8 cellular contexts compared by ENCODE assay signal in the genomic region with DNA sequence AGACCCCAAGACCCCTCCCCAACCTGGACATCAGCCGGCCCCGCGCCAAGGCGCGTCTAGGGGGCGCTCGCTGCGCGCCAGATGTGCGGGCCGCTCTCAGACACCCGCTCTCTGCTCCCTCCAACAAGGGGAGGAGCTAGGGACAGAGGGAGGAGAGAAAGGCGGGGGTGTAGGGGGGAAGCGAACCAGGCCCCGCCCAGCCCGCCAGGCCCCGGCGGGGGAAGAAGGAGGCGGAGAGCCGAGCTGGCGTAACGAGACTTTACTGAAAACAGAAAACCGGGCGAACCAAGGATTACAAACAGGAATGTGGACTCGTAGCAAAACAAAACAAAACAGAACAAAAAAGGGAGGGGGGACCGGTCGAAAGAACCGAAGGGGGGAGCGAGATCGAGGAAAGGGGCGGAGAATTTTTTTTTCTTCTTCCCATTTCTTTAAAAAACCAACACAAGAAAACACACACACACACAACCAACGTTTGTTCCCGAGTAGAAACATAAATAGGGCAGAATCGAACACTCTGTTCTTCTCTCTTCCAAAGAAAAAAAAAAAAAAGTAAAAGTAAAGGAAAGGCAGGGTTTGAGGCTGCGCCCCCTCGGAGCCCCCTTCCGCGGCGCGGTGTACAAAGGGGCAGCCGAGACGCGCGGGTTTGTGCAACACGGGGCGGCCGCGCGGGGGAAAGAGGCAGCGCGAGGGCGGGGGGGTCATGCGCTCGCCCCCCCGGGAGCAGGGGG. TPM values are rescaled to one million over a fixed set of nuclear protein-coding genes. Genes with fewer than 3 reads are reported as not detected.
DNase-seq lines count a peak whose midpoint lies in the region; ATAC-seq and TF ChIP-seq lines count a peak whose summit lies in the region.

No MANE protein-coding gene starts in this region.

- H3K36me3 Mint-ChIP-seq in activated naive CD4-positive, alpha-beta T cell treated with anti-CD3 and anti-CD28 coated beads, Interleukin-2, amount 50 U/mL, for 24 hours = peaks cover 4% of the 10 kb centered on the region

- DNase-seq in AG10803 (ENCODE audit: low read depth) (peak; percentile 94), NCI-H1048 (lab: John Stamatoyannopoulos, UW) (peak; percentile 87), SK-N-MC (ENCODE audit: low read depth, low spot score) (peak; percentile 70), globus pallidus (ENCODE audit: low spot score) (peak; percentile 98), nucleus accumbens (lab: John Stamatoyannopoulos, UW) (peak; percentile 56 to 95 (median 88)), suprapubic skin (ENCODE audit: low spot score in 2 of 2) (peak; percentile 93 to 94)

- no peaks in the 10 kb centered on the region for H3K9me3 Mint-ChIP-seq in activated naive CD4-positive, alpha-beta T cell treated with anti-CD3 and anti-CD28 coated beads, Interleukin-2, amount 50 U/mL, for 24 hours

- ATAC-seq in GM19467 (IDR thresholded peaks at IDR 0.05; ENCODE audit: unreplicated experiment) = peak; percentile 21

- no peaks in the 10 kb centered on the region for H3K9me3 ChIP-seq in SK-N-MC (ENCODE audit: low read depth, low read length)
- H3K9me3 ChIP-seq in suprapubic skin = no peaks in the 10 kb centered on the region

- peaks cover 59% of the 10 kb centered on the region for H3K4me1 ChIP-seq in suprapubic skin

- no peaks in the 10 kb centered on the region for H3K27me3 Mint-ChIP-seq in activated naive CD4-positive, alpha-beta T cell treated with anti-CD3 and anti-CD28 coated beads, Interleukin-2, amount 50 U/mL, for 24 hours

- H3K36me3 ChIP-seq in SK-N-MC (ENCODE audit: insufficient read depth, low read length) (peaks cover 11% of the 10 kb centered on the region), suprapubic skin (peaks cover 12% of the 10 kb centered on the region)

- peak overlapping the region; percentile 94 for H3K9ac ChIP-seq in SK-N-MC (ENCODE audit: insufficient read length)

- peak overlapping the region; percentile 99 for H3K4me3 ChIP-seq in AG10803 (ENCODE audit: low read length)
- H3K4me3 ChIP-seq in SK-N-MC = peak overlapping the region; percentile 96
- H3K4me3 ChIP-seq in suprapubic skin = peak overlapping the region; percentile 97

- WGBS in suprapubic skin = under 1% methylated on average over 51 of the region's 55 CpGs

- TF ChIP-seq EP300 in suprapubic skin (IDR thresholded peaks at IDR 0.05) = no peak

- TF ChIP-seq POLR2A in suprapubic skin (IDR thresholded peaks at IDR 0.05) = peak in 1 of 2 donors; percentile 85

- H3K27me3 ChIP-seq in suprapubic skin = no peaks in the 10 kb centered on the region

- H3K4me1 Mint-ChIP-seq in activated naive CD4-positive, alpha-beta T cell treated with anti-CD3 and anti-CD28 coated beads, Interleukin-2, amount 50 U/mL, for 24 hours = peaks cover 52% of the 10 kb centered on the region

- H3K27ac Mint-ChIP-seq in activated naive CD4-positive, alpha-beta T cell treated with anti-CD3 and anti-CD28 coated beads, Interleukin-2, amount 50 U/mL, for 24 hours = peak overlapping the region; percentile 98

- H3K4me3 Mint-ChIP-seq in activated naive CD4-positive, alpha-beta T cell treated with anti-CD3 and anti-CD28 coated beads, Interleukin-2, amount 50 U/mL, for 24 hours = peak overlapping the region; percentile 93

- TF ChIP-seq CTCF in AG10803 (conservative IDR thresholded peaks at IDR 0.05; ENCODE audit: low read length) = peak; percentile 69
- TF ChIP-seq CTCF in suprapubic skin (IDR thresholded peaks at IDR 0.05) = peak; percentile 78 to 80

- peak overlapping the region; percentile 92 for H3K27ac ChIP-seq in SK-N-MC
- H3K27ac ChIP-seq in suprapubic skin = peak overlapping the region; percentile 100

RNA-seq across cellular contexts. Expression of gene JUND, which starts 1.7 kb away (rescaled TPM):
- 100 to 1,000 TPM; 330 to 579 (median 396) TPM for total RNA-seq in suprapubic skin

RNA-seq across cellular contexts. Expression of gene IQCN, which starts 5.4 kb away (rescaled TPM):
- 10 to 100 TPM in 3 of 4 donors, 1 to 10 TPM in 1; 8.1 to 27.6 (median 13.6) TPM for total RNA-seq in suprapubic skin

RNA-seq across cellular contexts. Expression of gene LSM4, which starts 43.2 kb away (rescaled TPM):
- total RNA-seq in suprapubic skin = 100 to 1,000 TPM in 2 of 4 donors, 10 to 100 TPM in 2; 53.1 to 115 (median 103) TPM

RNA-seq across cellular contexts. Expression of gene PDE4C, which starts 53.4 kb away (rescaled TPM):
- 1 to 10 TPM in 1 of 4 donors, under 1 TPM in 1, not detected in 2; 0.47 to 2.0 TPM for total RNA-seq in suprapubic skin

Comparison
In these comparisons a context has a peak if more than half of its experiments do, and no peak if none do; other contexts are left out.
1. Peak in every context shown above with its lines: DNase-seq, ATAC-seq, H3K4me3 ChIP-seq and H3K27ac ChIP-seq.